ENCODE assay signal across 14 cellular contexts in genomic region chr2:149221002-149221401, GRCh38.
DNase-seq lines count a peak whose midpoint lies in the region; ATAC-seq and TF ChIP-seq lines count a peak whose summit lies in the region.
"Had no signal": no experiment of that assay in that cellular context is flagged by ENCODE, and none has a peak within 500 bp of the region (broad histone marks: within the 10 kb centered on the region; RNA-seq: fewer than 3 reads in every experiment).

No MANE protein-coding gene starts in this region.

- H3K4me1 ChIP-seq in endodermal cell (ENCODE audit: control insufficient read depth, insufficient read depth, low read length) (peaks cover 27% of the 10 kb centered on the region), neural progenitor cell (peaks cover 9% of the 10 kb centered on the region), left lung (no peaks in the 10 kb centered on the region)
- H3K4me1 ChIP-seq: BE2C had no signal

- H2AFZ ChIP-seq in neural progenitor cell (replicated peaks) = no peak overlapping the region
- H2AFZ ChIP-seq: GM23248 had no signal

- 61 to 79% methylated on average over 6 to 9 of the region's 9 CpGs for WGBS in endodermal cell (ENCODE audit: insufficient coverage in 1 of 2, insufficient read length in 1 of 2), 2 experiments

- H3K79me2 ChIP-seq in neural progenitor cell (ENCODE audit: low read depth) = no peaks in the 10 kb centered on the region

- H3K4me1 Mint-ChIP-seq in endodermal cell = peaks cover 66% of the 10 kb centered on the region
- peaks cover 13% of the 10 kb centered on the region for H3K4me1 Mint-ChIP-seq in neural progenitor cell

- peaks cover 7% of the 10 kb centered on the region for H3F3A ChIP-seq in neural progenitor cell (ENCODE audit: low read depth)

- H3K9me3 Mint-ChIP-seq in endodermal cell (peaks cover 3% of the 10 kb centered on the region), neural progenitor cell (no peaks in the 10 kb centered on the region)
- H3K9me3 Mint-ChIP-seq: CD4-positive, alpha-beta T cell had no signal

- no peaks in the 10 kb centered on the region for H3K36me3 ChIP-seq in endodermal cell (ENCODE audit: control insufficient read depth, insufficient read depth, low read length)
- no peaks in the 10 kb centered on the region for H3K36me3 ChIP-seq in neural progenitor cell
- no peaks in the 10 kb centered on the region for H3K36me3 ChIP-seq in left lung
- H3K36me3 ChIP-seq: BE2C had no signal

- no peaks in the 10 kb centered on the region for H3K27me3 Mint-ChIP-seq in endodermal cell (ENCODE audit: insufficient read depth)
- H3K27me3 Mint-ChIP-seq in neural progenitor cell (ENCODE audit: insufficient read depth, low read depth) = no peaks in the 10 kb centered on the region

- H3K4me2 ChIP-seq in neural progenitor cell = no peak overlapping the region

- no peaks in the 10 kb centered on the region for H3K9me3 ChIP-seq in endodermal cell (ENCODE audit: control insufficient read depth, low read length)
- no peaks in the 10 kb centered on the region for H3K9me3 ChIP-seq in neural progenitor cell (ENCODE audit: low read depth)
- H3K9me3 ChIP-seq in left lung = no peaks in the 10 kb centered on the region
- H3K9me3 ChIP-seq: BE2C, Caco-2 had no signal

- H3K27me3 ChIP-seq in endodermal cell (ENCODE audit: control insufficient read depth, insufficient read depth, low read length, poor library complexity, severe bottlenecking) (no peaks in the 10 kb centered on the region), neural progenitor cell (no peaks in the 10 kb centered on the region), left lung (no peaks in the 10 kb centered on the region)
- H3K27me3 ChIP-seq: BE2C had no signal

- peak; percentile 20 for DNase-seq in SK-N-DZ (ENCODE audit: low spot score)
- DNase-seq in endodermal cell = no peak
- no peak for DNase-seq in neural progenitor cell (ENCODE audit: low spot score)
- DNase-seq in left lung = no peak
- DNase-seq in NCI-H128 (lab: John Stamatoyannopoulos, UW; ENCODE audit: unreplicated experiment) = no peak
- DNase-seq: ACHN; BE2C; C1 segment of cervical spinal cord; Caco-2; CD4-positive, alpha-beta T cell; GM23248; IMR-90 had no signal

- no peaks in the 10 kb centered on the region for H4K20me1 ChIP-seq in neural progenitor cell (ENCODE audit: low read depth)

- H3K4me3 Mint-ChIP-seq in endodermal cell (no peak overlapping the region), neural progenitor cell (no peak overlapping the region)
- H3K4me3 Mint-ChIP-seq: CD4-positive, alpha-beta T cell had no signal

- TF ChIP-seq CTCF in endodermal cell (conservative IDR thresholded peaks at IDR 0.05) (no peak), neural progenitor cell (IDR thresholded peaks at IDR 0.05) (no peak), left lung (IDR thresholded peaks at IDR 0.05) (no peak)

- ATAC-seq in left lung (no peak), GM18868 (IDR thresholded peaks at IDR 0.05; ENCODE audit: unreplicated experiment) (no peak)
- ATAC-seq: HCT116 had no signal

- H3K27ac ChIP-seq in endodermal cell (ENCODE audit: low read depth, low read length) = no peak overlapping the region
- H3K27ac ChIP-seq in neural progenitor cell = no peak overlapping the region
- no peak overlapping the region for H3K27ac ChIP-seq in left lung
- H3K27ac ChIP-seq: GM23248 had no signal

- intact Hi-C loops in left lung (cut with DNase I) = no loop called here

- peak overlapping the region; percentile 83 for H3K27ac Mint-ChIP-seq in endodermal cell
- peak overlapping the region; percentile 86 for H3K27ac Mint-ChIP-seq in neural progenitor cell
- H3K27ac Mint-ChIP-seq: CD4-positive, alpha-beta T cell had no signal

- no peaks in the 10 kb centered on the region for H3K36me3 Mint-ChIP-seq in endodermal cell (ENCODE audit: low read depth)
- no peaks in the 10 kb centered on the region for H3K36me3 Mint-ChIP-seq in neural progenitor cell

- H3K4me3 ChIP-seq in endodermal cell (ENCODE audit: low read length) (no peak overlapping the region), neural progenitor cell (no peak overlapping the region), left lung (no peak overlapping the region)
- H3K4me3 ChIP-seq: GM23248 had no signal

- no peak overlapping the region for H3K9ac ChIP-seq in endodermal cell (ENCODE audit: extremely low read depth, low read length, poor library complexity, severe bottlenecking)
- H3K9ac ChIP-seq in neural progenitor cell = no peak overlapping the region
- H3K9ac ChIP-seq: GM23248 had no signal
